11 cellular contexts compared by ENCODE assay signal in genomic region chr13:113860579-113861432, GRCh38. TPM values are rescaled to one million over a fixed set of nuclear protein-coding genes. Genes with fewer than 3 reads are reported as not detected.
DNase-seq lines count a peak whose midpoint lies in the region; ATAC-seq and TF ChIP-seq lines count a peak whose summit lies in the region.
"Had no signal": no experiment of that assay in that cellular context is flagged by ENCODE, and none has a peak within 500 bp of the region (broad histone marks: within the 10 kb centered on the region; RNA-seq: fewer than 3 reads in every experiment).

No MANE protein-coding gene starts in this region.

- H3K4me3 ChIP-seq in AG04450 (ENCODE audit: low read depth, low read length) (peak overlapping the region; percentile 82), endodermal cell (ENCODE audit: low read length) (peak overlapping the region; percentile 68)
- H3K4me3 ChIP-seq in CD4-positive, alpha-beta memory T cell (ENCODE audit: low read length in 2 of 2): no peak overlapping the region

- no peaks in the 10 kb centered on the region for H3K9me3 Mint-ChIP-seq in endodermal cell
- H3K9me3 Mint-ChIP-seq in CD4-positive, alpha-beta memory T cell: peaks cover 0 to 2% (median 0%) of the 10 kb centered on the region in 8 donors
- H3K9me3 Mint-ChIP-seq in activated CD4-positive, alpha-beta T cell treated with anti-CD3 and anti-CD28 coated beads for 36 hours (ENCODE audit: low read depth): peaks cover 9% of the 10 kb centered on the region

- H3K27ac Mint-ChIP-seq in endodermal cell: peak overlapping the region; percentile 99
- no peak overlapping the region for H3K27ac Mint-ChIP-seq in CD4-positive, alpha-beta memory T cell
- H3K27ac Mint-ChIP-seq in activated CD4-positive, alpha-beta T cell treated with anti-CD3 and anti-CD28 coated beads for 36 hours: no peak overlapping the region

- H3K27me3 ChIP-seq in AG04450 (ENCODE audit: control insufficient read depth, insufficient read depth, low read length) (no peaks in the 10 kb centered on the region), endodermal cell (ENCODE audit: control insufficient read depth, insufficient read depth, low read length, poor library complexity, severe bottlenecking) (peaks cover 18% of the 10 kb centered on the region)
- H3K27me3 ChIP-seq in CD4-positive, alpha-beta memory T cell (ENCODE audit: insufficient read depth, low read length): peaks cover 15% of the 10 kb centered on the region

- H3K9me3 ChIP-seq in AG04450 (ENCODE audit: control insufficient read depth, insufficient read depth, low read length) (peaks cover 6% of the 10 kb centered on the region; the same call in 1 of the 2 replicates), endodermal cell (ENCODE audit: control insufficient read depth, low read length) (no peaks in the 10 kb centered on the region)
- H3K9me3 ChIP-seq in CD4-positive, alpha-beta memory T cell (ENCODE audit: control insufficient read depth in 1 of 2, low read length in 2 of 2): no peaks in the 10 kb centered on the region

- peak overlapping the region; percentile 77 for H3K9ac ChIP-seq in endodermal cell (ENCODE audit: extremely low read depth, low read length, poor library complexity, severe bottlenecking)

- no peak for ATAC-seq in activated CD4-positive, alpha-beta T cell treated with anti-CD3 and anti-CD28 coated beads for 36 hours

- H3K4me3 Mint-ChIP-seq in endodermal cell: peak overlapping the region; percentile 65
- H3K4me3 Mint-ChIP-seq in CD4-positive, alpha-beta memory T cell: peak overlapping the region in 3 of 8 donors; percentile 24 to 68 (median 43)
- H3K4me3 Mint-ChIP-seq in activated CD4-positive, alpha-beta T cell treated with anti-CD3 and anti-CD28 coated beads for 36 hours: no peak overlapping the region

- H3K36me3 Mint-ChIP-seq in endodermal cell (ENCODE audit: low read depth): no peaks in the 10 kb centered on the region
- H3K36me3 Mint-ChIP-seq in CD4-positive, alpha-beta memory T cell: peaks cover 2 to 4% of the 10 kb centered on the region in 2 donors
- no peaks in the 10 kb centered on the region for H3K36me3 Mint-ChIP-seq in activated CD4-positive, alpha-beta T cell treated with anti-CD3 and anti-CD28 coated beads for 36 hours (ENCODE audit: low read depth)

- peaks cover 44% of the 10 kb centered on the region for H3K4me1 Mint-ChIP-seq in endodermal cell
- H3K4me1 Mint-ChIP-seq in CD4-positive, alpha-beta memory T cell: peaks cover 6 to 23% (median 10%) of the 10 kb centered on the region in 4 donors
- H3K4me1 Mint-ChIP-seq in activated CD4-positive, alpha-beta T cell treated with anti-CD3 and anti-CD28 coated beads for 36 hours: peaks cover 9% of the 10 kb centered on the region

- peaks cover 18% of the 10 kb centered on the region for H3K27me3 Mint-ChIP-seq in endodermal cell (ENCODE audit: insufficient read depth)
- H3K27me3 Mint-ChIP-seq in CD4-positive, alpha-beta memory T cell: peaks cover 20 to 28% of the 10 kb centered on the region in 2 donors
- peaks cover 41% of the 10 kb centered on the region for H3K27me3 Mint-ChIP-seq in activated CD4-positive, alpha-beta T cell treated with anti-CD3 and anti-CD28 coated beads for 36 hours

- WGBS in endodermal cell (ENCODE audit: insufficient coverage in 1 of 2, insufficient read length in 1 of 2), 2 experiments: 37 to 47% methylated on average over 6 to 16 of the region's 16 CpGs

- DNase-seq in AG04450 (ENCODE audit: low read depth, low spot score): no peak
- DNase-seq in LoVo (ENCODE audit: low spot score): peak; percentile 44
- DNase-seq in endodermal cell: peak; percentile 94
- peak; percentile 72 for DNase-seq in mucosa of gallbladder (ENCODE audit: low spot score)
- DNase-seq in NCI-H1092 (lab: John Stamatoyannopoulos, UW): no peak
- DNase-seq in NCI-H345 (lab: John Stamatoyannopoulos, UW): no peak
- DNase-seq in CD4-positive, alpha-beta memory T cell: no peak
- no peak for DNase-seq in activated CD4-positive, alpha-beta T cell treated with anti-CD3 and anti-CD28 coated beads for 36 hours
- DNase-seq: activated CD4-positive, alpha-beta T cell treated with anti-CD3 and anti-CD28 coated beads, Interleukin-2, amount 50 U/mL, for 48 hours; Calu3; effector CD8-positive, alpha-beta T cell had no signal

- H3K36me3 ChIP-seq in endodermal cell (ENCODE audit: control insufficient read depth, insufficient read depth, low read length): peaks cover 8% of the 10 kb centered on the region
- H3K36me3 ChIP-seq in CD4-positive, alpha-beta memory T cell (ENCODE audit: insufficient read depth, low read length): no peaks in the 10 kb centered on the region

- no peak for TF ChIP-seq CTCF in AG04450 (IDR thresholded peaks at IDR 0.05; ENCODE audit: low read depth, low read length)
- TF ChIP-seq CTCF in endodermal cell (conservative IDR thresholded peaks at IDR 0.05): no peak

- peak overlapping the region; percentile 47 for H3K27ac ChIP-seq in AG04450 (ENCODE audit: low read depth, low read length)
- H3K27ac ChIP-seq in endodermal cell (ENCODE audit: low read depth, low read length): peak overlapping the region; percentile 70
- H3K27ac ChIP-seq in CD4-positive, alpha-beta memory T cell (ENCODE audit: low read depth, low read length): no peak overlapping the region

- CTCF ChIA-PET in AG04450 (lab: Charles Lee): no interaction called here
- CTCF ChIA-PET in CD4-positive, alpha-beta memory T cell (lab: Charles Lee; ENCODE audit: partially characterized antibody): no interaction called here
- CTCF ChIA-PET in activated CD4-positive, alpha-beta T cell treated with anti-CD3 and anti-CD28 coated beads for 36 hours (lab: Charles Lee): no interaction called here

- intact Hi-C loops in CD4-positive, alpha-beta memory T cell (cut with micrococcal nuclease): no loop called here
- intact Hi-C loops in activated CD4-positive, alpha-beta T cell treated with anti-CD3 and anti-CD28 coated beads for 36 hours (cut with DNase I, micrococcal nuclease): no loop called here

- POLR2A ChIA-PET in AG04450 (lab: Yijun Ruan, JAX): no interaction called here
- POLR2A ChIA-PET in CD4-positive, alpha-beta memory T cell (lab: Charles Lee; ENCODE audit: partially characterized antibody): no interaction called here
- POLR2A ChIA-PET in activated CD4-positive, alpha-beta T cell treated with anti-CD3 and anti-CD28 coated beads for 36 hours (lab: Charles Lee): no interaction called here

- peaks cover 19% of the 10 kb centered on the region for H3K4me1 ChIP-seq in endodermal cell (ENCODE audit: control insufficient read depth, insufficient read depth, low read length)
- peaks cover 12% of the 10 kb centered on the region for H3K4me1 ChIP-seq in CD4-positive, alpha-beta memory T cell (ENCODE audit: insufficient read depth, low read length)

RNA-seq across cellular contexts. Expression of gene GAS6, which starts 3.1 kb away (rescaled TPM):
- 356 and 455 TPM in 2 replicates for polyA plus RNA-seq in AG04450 (2011; rRNA removed)
- 131 and 182 TPM in 2 replicates for polyA minus RNA-seq in AG04450 (2011; rRNA and poly(A)+ RNA removed)
- total RNA-seq in endodermal cell (10 to 100 TPM; 45.7 to 49.6 TPM), mucosa of gallbladder (118 TPM)
- polyA plus RNA-seq in endodermal cell (2013, experiment 1 of 2): 24.8 TPM
- polyA plus RNA-seq in endodermal cell (2013, experiment 2 of 2): 23.0 TPM
- 10 to 100 TPM; 16.5 to 17.2 TPM for total RNA-seq in CD4-positive, alpha-beta memory T cell
- polyA plus RNA-seq in CD4-positive, alpha-beta memory T cell: 1 to 10 TPM in 1 of 2 donors, under 1 TPM in 1; 0.39 to 1.1 TPM
- total RNA-seq in activated CD4-positive, alpha-beta T cell treated with anti-CD3 and anti-CD28 coated beads for 36 hours: under 1 TPM; 0.54 to 0.73 TPM

Comparison
In these comparisons a context has a peak if more than half of its experiments do, and no peak if none do; other contexts are left out.
1. DNase-seq: peak in LoVo (single experiment), endodermal cell (single experiment) and mucosa of gallbladder (single experiment); none in AG04450 (single experiment), NCI-H1092 (single experiment), NCI-H345 (single experiment), CD4-positive, alpha-beta memory T cell (0 of 5) and activated CD4-positive, alpha-beta T cell treated with anti-CD3 and anti-CD28 coated beads for 36 hours (single experiment).
2. H3K4me3 ChIP-seq: peak in AG04450 (single experiment) and endodermal cell (single experiment); none in CD4-positive, alpha-beta memory T cell (0 of 2).
3. RNA of gene GAS6, which starts 3.1 kb away (total RNA-seq): 118 TPM in mucosa of gallbladder (single experiment), 45.7 to 49.6 TPM in endodermal cell and 16.5 to 17.2 TPM in CD4-positive, alpha-beta memory T cell; 0.54 to 0.73 TPM in activated CD4-positive, alpha-beta T cell treated with anti-CD3 and anti-CD28 coated beads for 36 hours; every median in the first group is over 10 times any median in the second.